In genomic region chr9:21854594-21854993, GRCh38 we compare ENCODE assay signal across 1 cellular context.
TF ChIP-seq lines count a peak whose summit lies in the region.

No MANE protein-coding gene starts in this region.

TF ChIP-seq in SK-N-SH, 30 proteins besides CTCF, POLR2A, EP300 and RAD21 (continued from another document):
- TF ChIP-seq FOXM1 (IDR thresholded peaks at IDR 0.05; ENCODE audit: low read depth), result no peak
